Comparison of ENCODE assay signal across 1 cellular context in genomic region chr20:43516251-43516824, GRCh38.
TF ChIP-seq lines count a peak whose summit lies in the region.

No MANE protein-coding gene starts in this region.

TF ChIP-seq in HepG2, 621 proteins besides CTCF, POLR2A, EP300 and RAD21:
- TF ChIP-seq NFIC (IDR thresholded peaks at IDR 0.05; ENCODE audit: low read length) (no peak), POGK (CRISPR knock-in tag; conservative IDR thresholded peaks at IDR 0.05) (no peak), ZNF773 (CRISPR knock-in tag; IDR thresholded peaks at IDR 0.05; ENCODE audit: borderline replicate concordance) (no peak), ZBTB7B (CRISPR knock-in tag; IDR thresholded peaks at IDR 0.05) (no peak)
